8 cellular contexts compared by ENCODE assay signal in genomic region chr20:42530855-42531674, GRCh38.
DNase-seq lines count a peak whose midpoint lies in the region; ATAC-seq, FAIRE-seq and TF ChIP-seq lines count a peak whose summit lies in the region.

No MANE protein-coding gene starts in this region.

- TF ChIP-seq CTCF in RWPE2 (IDR thresholded peaks at IDR 0.05; ENCODE audit: poor library complexity, severe bottlenecking): peak; percentile 95

- H3K27ac ChIP-seq in RWPE2 (ENCODE audit: poor library complexity, severe bottlenecking): no peak overlapping the region

- no peaks in the 10 kb centered on the region for H3K9me3 ChIP-seq in RWPE2 (ENCODE audit: severe bottlenecking)

- ATAC-seq in RWPE2 (ENCODE audit: low read depth) (peak; percentile 40; the same call in 1 of the 3 replicates), GM19328 (IDR thresholded peaks at IDR 0.05; ENCODE audit: unreplicated experiment) (no peak)

- no peaks in the 10 kb centered on the region for H3K36me3 ChIP-seq in RWPE2 (ENCODE audit: low read depth)

- H3K4me1 ChIP-seq in RWPE2 (ENCODE audit: insufficient read depth, poor library complexity, severe bottlenecking): no peaks in the 10 kb centered on the region

- H3K4me3 ChIP-seq in RWPE2 (ENCODE audit: severe bottlenecking): no peak overlapping the region

- H3K27me3 ChIP-seq in RWPE2 (ENCODE audit: insufficient read depth, poor library complexity, severe bottlenecking): peaks cover 11% of the 10 kb centered on the region

- FAIRE-seq in HTR-8/SVneo (lab: Jason Lieb, UNC): peak; percentile 33

- peak; percentile 56 for DNase-seq in DMS153 treated with DMSO at 0.1 percent for 48 hours (lab: John Stamatoyannopoulos, UW; ENCODE audit: unreplicated experiment)
- peak; percentile 30 for DNase-seq in HTR-8/SVneo (ENCODE audit: insufficient read length, low spot score)
- DNase-seq in RWPE2 (ENCODE audit: low spot score): no peak
- DNase-seq in inferior parietal cortex (ENCODE audit: extremely low spot score): peak; percentile 56
- no peak for DNase-seq in A172 (ENCODE audit: low spot score)
- DNase-seq in activated T-cell treated with anti-CD3 and anti-CD28 coated beads, Interleukin-2, amount 50 U/mL, for 48 hours: no peak
- no peak for DNase-seq in HPDE6-E6E7 (ENCODE audit: extremely low spot score)

Comparison
In these comparisons a context has a peak if more than half of its experiments do, and no peak if none do; other contexts are left out.
1. DNase-seq: peak in DMS153 treated with DMSO at 0.1 percent for 48 hours (single experiment), HTR-8/SVneo (single experiment) and inferior parietal cortex (single experiment); none in RWPE2 (single experiment), A172 (single experiment), activated T-cell treated with anti-CD3 and anti-CD28 coated beads, Interleukin-2, amount 50 U/mL, for 48 hours (0 of 2) and HPDE6-E6E7 (single experiment).